In genomic region chr4:70694628-70695027, GRCh38 we compare ENCODE assay signal across 1 cellular context. TPM values are rescaled to one million over a fixed set of nuclear protein-coding genes. Genes with fewer than 3 reads are reported as not detected.
"Had no signal": no experiment of that assay in that cellular context is flagged by ENCODE, and none has a peak within 500 bp of the region (broad histone marks: within the 10 kb centered on the region; RNA-seq: fewer than 3 reads in every experiment).

No MANE protein-coding gene starts in this region.

RNA-seq across cellular contexts. Expression of gene JCHAIN, which starts 28.3 kb away (rescaled TPM):
- total RNA-seq: temporal lobe had no signal
